Comparison of ENCODE assay signal across 16 cellular contexts in the genomic region with DNA sequence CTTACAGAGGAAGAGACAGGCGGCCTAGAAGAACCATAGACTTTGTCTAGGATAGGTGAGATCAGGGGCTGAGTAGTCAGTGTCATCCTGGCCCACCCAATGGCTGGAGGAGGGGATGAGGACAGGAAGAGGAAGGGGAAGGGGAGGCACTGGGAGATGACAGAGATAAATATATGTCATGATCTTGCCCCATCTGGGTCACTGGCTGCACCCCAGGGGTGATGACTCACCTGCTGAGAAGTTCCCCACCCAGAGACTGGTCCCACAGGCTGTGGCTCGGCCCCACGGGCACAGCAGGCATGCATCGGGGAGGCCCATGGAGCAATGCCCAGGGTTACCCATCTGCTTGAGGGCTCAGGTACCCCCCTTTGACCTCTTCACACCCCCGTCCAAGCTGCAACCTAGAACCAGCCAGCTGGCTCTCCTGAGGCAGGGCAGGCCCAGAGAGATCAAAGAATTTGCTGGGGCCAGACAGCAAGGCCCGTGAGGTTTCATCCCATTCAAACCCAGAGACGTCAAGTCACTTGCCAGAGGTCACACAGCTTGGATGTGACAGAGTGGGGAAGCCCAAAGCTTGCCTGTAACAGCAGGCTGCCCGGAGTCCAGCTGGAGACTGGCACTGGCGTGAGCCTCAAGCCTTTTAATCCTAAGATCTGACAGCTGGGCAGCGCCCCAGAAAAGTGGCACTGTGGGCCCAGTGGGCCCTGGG. TPM values are rescaled to one million over a fixed set of nuclear protein-coding genes. Genes with fewer than 3 reads are reported as not detected.
A peak's percentile ranks its signal among the peaks of the same experiment; 100 is the strongest.
DNase-seq lines count a peak whose midpoint lies in the region; ATAC-seq and TF ChIP-seq lines count a peak whose summit lies in the region.
"Had no signal": no experiment of that assay in that cellular context is flagged by ENCODE, and none has a peak within 500 bp of the region (broad histone marks: within the 10 kb centered on the region; RNA-seq: fewer than 3 reads in every experiment).

No MANE protein-coding gene starts in this region.

- H3K4me1 ChIP-seq in esophagus (ENCODE audit: control insufficient read depth in 2 of 2, insufficient read depth in 2 of 2, low read length in 1 of 2): peaks cover 3 to 4% of the 10 kb centered on the region in 2 donors
- peaks cover 26% of the 10 kb centered on the region for H3K4me1 ChIP-seq in suprapubic skin
- H3K4me1 ChIP-seq: parathyroid adenoma had no signal

- no peaks in the 10 kb centered on the region for H3K9me3 ChIP-seq in esophagus (ENCODE audit: control insufficient read depth in 2 of 2, insufficient read depth in 1 of 2, low read depth in 1 of 2, low read length in 1 of 2)
- H3K9me3 ChIP-seq in suprapubic skin: no peaks in the 10 kb centered on the region

- H3K4me1 Mint-ChIP-seq in activated naive CD4-positive, alpha-beta T cell treated with anti-CD3 and anti-CD28 coated beads, Interleukin-2, amount 50 U/mL, for 24 hours: no peaks in the 10 kb centered on the region

- no peak overlapping the region for H3K4me3 Mint-ChIP-seq in activated naive CD4-positive, alpha-beta T cell treated with anti-CD3 and anti-CD28 coated beads, Interleukin-2, amount 50 U/mL, for 24 hours
- H3K4me3 Mint-ChIP-seq: activated naive CD8-positive, alpha-beta T cell had no signal

- no peak for TF ChIP-seq EP300 in suprapubic skin (IDR thresholded peaks at IDR 0.05)

- no peak overlapping the region for H3K4me3 ChIP-seq in esophagus (ENCODE audit: low read depth in 1 of 2, low read length in 2 of 2)
- H3K4me3 ChIP-seq in suprapubic skin: no peak overlapping the region

- TF ChIP-seq CTCF in suprapubic skin (IDR thresholded peaks at IDR 0.05): no peak

- peak overlapping the region; percentile 57 for H3K27ac Mint-ChIP-seq in activated naive CD4-positive, alpha-beta T cell treated with anti-CD3 and anti-CD28 coated beads, Interleukin-2, amount 50 U/mL, for 24 hours
- H3K27ac Mint-ChIP-seq: activated naive CD8-positive, alpha-beta T cell had no signal

- no peak for TF ChIP-seq POLR2A in suprapubic skin (IDR thresholded peaks at IDR 0.05)

- H3K27ac ChIP-seq in esophagus (ENCODE audit: low read depth in 2 of 2, low read length in 1 of 2) (peak overlapping the region; percentile 33 to 70), suprapubic skin (peak overlapping the region; percentile 19)
- H3K27ac ChIP-seq: KMS-11, parathyroid adenoma had no signal

- no peak for DNase-seq in activated naive CD4-positive, alpha-beta T cell treated with Interleukin-2 at 50 U/mL for 16 hours
- DNase-seq in NCI-H226 (peak; percentile 17), suprapubic skin (ENCODE audit: low spot score in 2 of 2) (no peak), NCI-H146 (lab: John Stamatoyannopoulos, UW) (no peak), DMS153 treated with DMSO at 0.1 percent for 48 hours (lab: John Stamatoyannopoulos, UW; ENCODE audit: unreplicated experiment) (no peak)
- DNase-seq: activated CD8-positive, alpha-beta memory T cell treated with anti-CD3 and anti-CD28 coated beads, Interleukin-2, amount 50 U/mL, for 48 hours; central memory CD4-positive, alpha-beta T cell; head of caudate nucleus; substantia nigra; WERI-Rb-1 had no signal

- no peaks in the 10 kb centered on the region for H3K9me3 Mint-ChIP-seq in activated naive CD4-positive, alpha-beta T cell treated with anti-CD3 and anti-CD28 coated beads, Interleukin-2, amount 50 U/mL, for 24 hours

- H3K27me3 ChIP-seq in esophagus (ENCODE audit: control insufficient read depth in 1 of 2, insufficient read depth in 2 of 2, low read length in 2 of 2) (no peaks in the 10 kb centered on the region), suprapubic skin (peaks cover 44% of the 10 kb centered on the region)

- no peaks in the 10 kb centered on the region for H3K36me3 Mint-ChIP-seq in activated naive CD4-positive, alpha-beta T cell treated with anti-CD3 and anti-CD28 coated beads, Interleukin-2, amount 50 U/mL, for 24 hours
- H3K36me3 Mint-ChIP-seq: activated naive CD8-positive, alpha-beta T cell had no signal

- no peak for ATAC-seq in GM21737 (IDR thresholded peaks at IDR 0.05; ENCODE audit: unreplicated experiment)

- H3K27me3 Mint-ChIP-seq in activated naive CD4-positive, alpha-beta T cell treated with anti-CD3 and anti-CD28 coated beads, Interleukin-2, amount 50 U/mL, for 24 hours: peaks cover 5% of the 10 kb centered on the region

- H3K36me3 ChIP-seq in esophagus (ENCODE audit: control insufficient read depth in 2 of 2, insufficient read depth in 2 of 2, low read length in 1 of 2): no peaks in the 10 kb centered on the region
- no peaks in the 10 kb centered on the region for H3K36me3 ChIP-seq in suprapubic skin
- H3K36me3 ChIP-seq: WERI-Rb-1 had no signal

- 55 to 58% methylated on average over 10 of the region's 10 CpGs for WGBS in esophagus, 2 donors
- 45% methylated on average over 8 of the region's 10 CpGs for WGBS in suprapubic skin

RNA-seq across cellular contexts. Expression of gene CASZ1, which starts 34.7 kb away (rescaled TPM):
- polyA plus RNA-seq in esophagus: 10 to 100 TPM; 10.8 to 18.1 TPM
- total RNA-seq in suprapubic skin: 100 to 1,000 TPM; 106 to 229 (median 160) TPM
